ENCODE assay signal across 4 cellular contexts in genomic region chr2:120391382-120391781, GRCh38. TPM values are rescaled to one million over a fixed set of nuclear protein-coding genes. Genes with fewer than 3 reads are reported as not detected.
"Had no signal": no experiment of that assay in that cellular context is flagged by ENCODE, and none has a peak within 500 bp of the region (broad histone marks: within the 10 kb centered on the region; RNA-seq: fewer than 3 reads in every experiment).

No MANE protein-coding gene starts in this region.

RNA-seq across cellular contexts. Expression of gene INHBB, which starts 45.4 kb away (rescaled TPM):
- total RNA-seq: fibroblast of lung, foreskin keratinocyte, mesothelial cell of epicardium had no signal
- polyA plus RNA-seq: foreskin keratinocyte, immature natural killer cell had no signal
